In genomic region chr16:89880477-89881367, GRCh38 we compare ENCODE assay signal across 1 cellular context.
TF ChIP-seq lines count a peak whose summit lies in the region.

No MANE protein-coding gene starts in this region.

TF ChIP-seq in HepG2, 621 proteins besides CTCF, POLR2A, EP300 and RAD21:
- no peak for TF ChIP-seq SP4 (CRISPR knock-in tag; IDR thresholded peaks at IDR 0.05)
- no peak for TF ChIP-seq ZBTB20 (CRISPR knock-in tag; IDR thresholded peaks at IDR 0.05; ENCODE audit: borderline replicate concordance, low read depth)
- peak; percentile 89 for TF ChIP-seq ZNF121 (CRISPR knock-in tag; IDR thresholded peaks at IDR 0.05)
- TF ChIP-seq NFKBIZ (CRISPR knock-in tag; IDR thresholded peaks at IDR 0.05): no peak
- TF ChIP-seq NR2F1 (CRISPR knock-in tag; IDR thresholded peaks at IDR 0.05): no peak
- 0 out of 2 replicates have a peak, but pooled peaks have one; percentile 22 for TF ChIP-seq POLR2AphosphoS5 (IDR thresholded peaks at IDR 0.05; ENCODE audit: low read depth, low read length)
- no peak for TF ChIP-seq ZBTB42 (CRISPR knock-in tag; IDR thresholded peaks at IDR 0.05)
- no peak for TF ChIP-seq SALL1 (CRISPR knock-in tag; IDR thresholded peaks at IDR 0.05)
- TF ChIP-seq RBM22 (optimal IDR thresholded peaks at IDR 0.05; ENCODE audit: low read length): peak; percentile 52
- peak; percentile 57 for TF ChIP-seq ZNF770 (CRISPR knock-in tag; IDR thresholded peaks at IDR 0.05)
- no peak for TF ChIP-seq RNF219 (CRISPR knock-in tag; IDR thresholded peaks at IDR 0.05)
